Comparison of ENCODE assay signal across 11 cellular contexts in genomic region chr10:79422178-79422892, GRCh38. TPM values are rescaled to one million over a fixed set of nuclear protein-coding genes. Genes with fewer than 3 reads are reported as not detected.
DNase-seq lines count a peak whose midpoint lies in the region; ATAC-seq and TF ChIP-seq lines count a peak whose summit lies in the region.
"Had no signal": no experiment of that assay in that cellular context is flagged by ENCODE, and none has a peak within 500 bp of the region (broad histone marks: within the 10 kb centered on the region; RNA-seq: fewer than 3 reads in every experiment).

No MANE protein-coding gene starts in this region.

- peaks cover 70% of the 10 kb centered on the region for H3K4me1 Mint-ChIP-seq in osteocyte (ENCODE audit: unreplicated experiment)

- no peaks in the 10 kb centered on the region for H3K27me3 ChIP-seq in fibroblast of lung (ENCODE audit: control insufficient read depth, insufficient read depth, low read length)

- H2AFZ ChIP-seq in fibroblast of lung (ENCODE audit: low read length) = no peak overlapping the region

- ATAC-seq in HG02981 (IDR thresholded peaks at IDR 0.05; ENCODE audit: unreplicated experiment) = no peak
- ATAC-seq: left lobe of liver had no signal

- H3K9me3 Mint-ChIP-seq in osteocyte (ENCODE audit: unreplicated experiment) = no peaks in the 10 kb centered on the region

- H3K36me3 Mint-ChIP-seq in osteocyte (ENCODE audit: unreplicated experiment) = peaks cover 54% of the 10 kb centered on the region

- H3K9ac ChIP-seq in fibroblast of lung (ENCODE audit: insufficient read depth, low read length) = peak overlapping the region; percentile 43

- CTCF ChIA-PET in AG04449 (lab: Yijun Ruan, JAX) = interaction anchor here (1.1 to 4.6 kb wide), 6 partner anchors 9 to 66 kb away, joined by 3 to 20 read pairs (median 6); no protein-coding TSS in a partner anchor

- H3K4me3 Mint-ChIP-seq in osteocyte (ENCODE audit: unreplicated experiment) = no peak overlapping the region

- DNase-seq in AG04449 (ENCODE audit: low read depth, low spot score) = peak; percentile 74
- DNase-seq in SK-N-DZ (ENCODE audit: low spot score) = peak; percentile 70
- DNase-seq in fibroblast of lung (ENCODE audit: low read depth in 2 of 2) = peak; percentile 84 to 97
- peak; percentile 92 for DNase-seq in osteocyte (ENCODE audit: extremely low spot score, unreplicated experiment)
- DNase-seq in HT-29 (ENCODE audit: low spot score) = no peak
- no peak for DNase-seq in NCI-H187 treated with DMSO at 0.1 percent for 48 hours (lab: John Stamatoyannopoulos, UW)
- DNase-seq in erythroblast (lab: John Stamatoyannopoulos, UW) = no peak
- DNase-seq: activated CD4-positive, CD25-positive, alpha-beta regulatory T cell treated with anti-CD3 and anti-CD28 coated beads, Interleukin-2, amount 50 U/mL, for 72 hours; amygdala had no signal

- H4K20me1 ChIP-seq in fibroblast of lung (ENCODE audit: control insufficient read depth, extremely low read depth, insufficient read depth, low read length) = no peaks in the 10 kb centered on the region

- TF ChIP-seq CTCF in AG04449 (IDR thresholded peaks at IDR 0.05; ENCODE audit: insufficient read depth, low read length, missing control alignments) (no peak), fibroblast of lung (conservative IDR thresholded peaks at IDR 0.05 in 1 of 2, IDR thresholded peaks at IDR 0.05 in 1 of 2; ENCODE audit: low read depth in 1 of 2, low read length in 2 of 2) (no peak), osteocyte (IDR thresholded peaks at IDR 0.05) (no peak)

- H3K4me3 ChIP-seq in AG04449 (ENCODE audit: low read depth, low read length) (peak overlapping the region; percentile 6; the same call in 1 of the 2 replicates), fibroblast of lung (replicated peaks in 1 of 4; ENCODE audit: control extremely low read depth in 1 of 4, insufficient read depth in 1 of 4, low read depth in 3 of 4, low read length in 4 of 4) (peak overlapping the region in 2 of 4 experiments; percentile 5 to 14)

- peak overlapping the region; percentile 63 for H3K4me2 ChIP-seq in fibroblast of lung (ENCODE audit: extremely low read depth, insufficient read depth, low read length)

- peaks cover 32% of the 10 kb centered on the region for H3K4me1 ChIP-seq in fibroblast of lung (ENCODE audit: control insufficient read depth, extremely low read depth, insufficient read depth, low read length)

- no peaks in the 10 kb centered on the region for H3K27me3 Mint-ChIP-seq in osteocyte (ENCODE audit: unreplicated experiment)

- peak overlapping the region; percentile 77 for H3K27ac Mint-ChIP-seq in osteocyte (ENCODE audit: unreplicated experiment)

- POLR2A ChIA-PET in AG04449 (lab: Yijun Ruan, JAX) = interaction anchor here (0.8 to 1.7 kb wide), 6 partner anchors 9 to 74 kb away, joined by 3 to 5 read pairs (median 3); no protein-coding TSS in a partner anchor

- H3K27ac ChIP-seq in fibroblast of lung (ENCODE audit: insufficient read depth, low read length) = peak overlapping the region; percentile 81

- H3K36me3 ChIP-seq in fibroblast of lung (ENCODE audit: control insufficient read depth, insufficient read depth, low read length) = peaks cover 32% of the 10 kb centered on the region

- no peaks in the 10 kb centered on the region for H3K9me3 ChIP-seq in fibroblast of lung (ENCODE audit: control insufficient read depth, insufficient read depth, low read depth, low read length)

- no peak for TF ChIP-seq POLR2A in erythroblast (IDR thresholded peaks at IDR 0.05; ENCODE audit: low read length)

- peaks cover 31% of the 10 kb centered on the region for H3K79me2 ChIP-seq in fibroblast of lung (ENCODE audit: control insufficient read depth, insufficient read depth, low read length)

RNA-seq across cellular contexts. Expression of gene ZCCHC24, which starts 23.1 kb away (rescaled TPM):
- 1.1 and 2.0 TPM in 2 replicates for polyA plus RNA-seq in SK-N-DZ (2014; cell fraction: cytosol; rRNA removed)
- 0.60 and 0.84 TPM in 2 replicates for polyA plus RNA-seq in SK-N-DZ (2014; cell fraction: nucleus; rRNA removed)
- total RNA-seq in fibroblast of lung (40.3 and 44.4 TPM in 2 replicates), osteocyte (85.7 and 88.3 TPM in 2 replicates)
- 30.2 and 33.2 TPM in 2 replicates for polyA plus RNA-seq in fibroblast of lung
- 45.0 and 51.9 TPM in 2 replicates for polyA plus RNA-seq in fibroblast of lung (2012)
- polyA minus RNA-seq in fibroblast of lung (ENCODE audit: low replicate concordance) = 92.5 and 96.5 TPM in 2 replicates
- 0.10 TPM in 1 of 2 replicates, not detected in the other for total RNA-seq in HT-29 (2014; rRNA removed; shearing (Covaris generic))

Comparison
In these comparisons a context has a peak if more than half of its experiments do, and no peak if none do; other contexts are left out.
1. DNase-seq: peak in AG04449 (single experiment), SK-N-DZ (single experiment), fibroblast of lung (2 of 2) and osteocyte (single experiment); none in HT-29 (single experiment), NCI-H187 treated with DMSO at 0.1 percent for 48 hours (single experiment) and erythroblast (0 of 2).
2. RNA of gene ZCCHC24, which starts 23.1 kb away (total RNA-seq): 85.7 to 88.3 TPM in osteocyte and 40.3 to 44.4 TPM in fibroblast of lung; 0.10 TPM in HT-29; every median in the first group is over 10 times any median in the second.